35 cellular contexts compared by ENCODE assay signal in the genomic region with DNA sequence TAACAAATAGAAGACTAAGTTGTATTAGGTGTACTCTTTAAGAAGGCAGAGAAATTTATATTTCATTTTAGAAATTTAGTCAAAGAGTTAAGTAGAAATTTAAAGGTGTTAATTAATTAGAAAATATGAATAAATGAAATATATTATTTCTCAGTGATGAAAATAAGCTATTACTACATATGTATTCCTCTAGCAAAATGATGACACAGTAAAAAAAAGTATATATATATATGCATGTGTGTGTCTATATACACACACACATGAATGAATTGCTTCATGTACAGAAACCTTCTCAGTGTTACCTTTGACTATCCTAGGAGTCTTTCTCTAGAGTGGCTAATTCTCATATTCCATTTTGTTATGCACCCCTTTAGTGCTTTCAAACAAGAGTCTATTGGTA. TPM values are rescaled to one million over a fixed set of nuclear protein-coding genes. Genes with fewer than 3 reads are reported as not detected.
"Had no signal": no experiment of that assay in that cellular context is flagged by ENCODE, and none has a peak within 500 bp of the region (broad histone marks: within the 10 kb centered on the region; RNA-seq: fewer than 3 reads in every experiment).

No MANE protein-coding gene starts in this region.

- H3K27ac ChIP-seq: adrenal gland, cardiac muscle cell, VCaP had no signal

- DNase-seq: activated B cell treated with CpG ODN at 0.5 μM for 24 hours; activated CD4-positive, alpha-beta memory T cell treated with anti-CD3 and anti-CD28 coated beads for 36 hours; activated CD4-positive, alpha-beta T cell treated with anti-CD3 and anti-CD28 coated beads for 4 hours; activated CD4-positive, alpha-beta T cell treated with anti-CD3 and anti-CD28 coated beads, Interleukin-2, amount 10 ng/mL, durations not matched to agents 24 days and 14 days; activated CD4-positive, alpha-beta T cell treated with anti-CD3 and anti-CD28 coated beads, Interleukin-2, amount 50 U/mL, for 1 hour; activated CD4-positive, alpha-beta T cell treated with anti-CD3 and anti-CD28 coated beads, Interleukin-2, amount 50 U/mL, for 4 hours; activated CD4-positive, CD25-positive, alpha-beta regulatory T cell treated with anti-CD3 and anti-CD28 coated beads, Interleukin-2, amount 50 U/mL, for 72 hours; activated CD8-positive, alpha-beta memory T cell treated with anti-CD3 and anti-CD28 coated beads, Interleukin-2, amount 50 U/mL, for 4 hours; activated CD8-positive, alpha-beta T cell treated with anti-CD3 and anti-CD28 coated beads for 36 hours; activated effector memory CD4-positive, alpha-beta T cell treated with anti-CD3 and anti-CD28 coated beads, Interleukin-2, amount 50 U/mL, for 16 hours; activated gamma-delta T cell treated with Interleukin-2 at 50 U/mL for 16 hours; activated naive CD4-positive, alpha-beta T cell; activated naive CD4-positive, alpha-beta T cell treated with anti-CD3 and anti-CD28 coated beads for 36 hours; activated naive CD4-positive, alpha-beta T cell treated with anti-CD3 and anti-CD28 coated beads, Interleukin-2, amount 50 U/mL, for 16 hours; activated naive CD8-positive, alpha-beta T cell treated with anti-CD3 and anti-CD28 coated beads for 36 hours; activated T-cell treated with anti-CD3 and anti-CD28 coated beads for 4 hours; activated T-cell treated with anti-CD3 and anti-CD28 coated beads, Interleukin-2, amount 50 U/mL, for 1 hour; activated T-cell treated with anti-CD3 and anti-CD28 coated beads, Interleukin-2, amount 50 U/mL, for 4 hours; activated T-cell treated with anti-CD3 and anti-CD28 coated beads, Interleukin-2, amount 50 U/mL, for 72 hours; adrenal gland; amniotic stem cell; aorta; caudate nucleus; cerebellar nuclear complex; T-helper 1 cell; T-helper 2 cell; T-helper 9 cell had no signal

- H3K4me3 ChIP-seq: adrenal gland, cardiac muscle cell had no signal

- H3K27me3 ChIP-seq: adrenal gland, cardiac muscle cell had no signal

- FAIRE-seq: bronchial epithelial cell, TTC549 had no signal

- H3K9me3 ChIP-seq: adrenal gland had no signal

- ATAC-seq: activated CD8-positive, alpha-beta T cell treated with anti-CD3 and anti-CD28 coated beads for 36 hours; activated naive CD4-positive, alpha-beta T cell treated with anti-CD3 and anti-CD28 coated beads, Interleukin-2, amount 50 U/mL, for 72 hours; activated T-cell treated with anti-CD3 and anti-CD28 coated beads, Interleukin-2, amount 50 U/mL, for 4 hours; activated T-cell treated with anti-CD3 and anti-CD28 coated beads, Interleukin-2, amount 50 U/mL, for 72 hours; activated T-helper 17 cell treated with anti-CD3 and anti-CD28 coated beads, Interleukin-2, amount 50 U/mL, for 72 hours had no signal

RNA-seq across cellular contexts. Expression of gene LYVE1, which starts 35.1 kb away (rescaled TPM):
- total RNA-seq: activated B cell treated with CpG ODN at 0.5 μM for 24 hours; activated CD4-positive, alpha-beta memory T cell treated with anti-CD3 and anti-CD28 coated beads for 36 hours; activated CD4-positive, alpha-beta T cell treated with anti-CD3 and anti-CD28 coated beads, Interleukin-2, amount 10 ng/mL, durations not matched to agents 24 days and 14 days; activated CD8-positive, alpha-beta memory T cell treated with anti-CD3 and anti-CD28 coated beads for 36 hours; activated CD8-positive, alpha-beta T cell treated with anti-CD3 and anti-CD28 coated beads for 36 hours; activated naive CD4-positive, alpha-beta T cell treated with anti-CD3 and anti-CD28 coated beads for 36 hours; activated naive CD4-positive, alpha-beta T cell treated with anti-CD3 and anti-CD28 coated beads, Interleukin-2, amount 50 U/mL, for 72 hours; activated naive CD8-positive, alpha-beta T cell treated with anti-CD3 and anti-CD28 coated beads for 36 hours; activated T-cell treated with anti-CD3 and anti-CD28 coated beads, Interleukin-2, amount 50 U/mL, for 72 hours; activated T-helper 1 cell treated with anti-CD3 and anti-CD28 coated beads, Interleukin-12 subunit alpha, Interleukin-12 subunit beta, Interleukin-2, Interleukin-4 antibody, amounts not matched to agents 30 ng/mL and 10 ng/mL and 1 ng/mL, durations not matched to agents 14 hours and 24 hours and 36 hours; activated T-helper 17 cell treated with anti-CD3 and anti-CD28 coated beads, Interleukin-2, amount 50 U/mL, for 72 hours; bronchial epithelial cell; cardiac muscle cell had no signal
- polyA plus RNA-seq: cardiac muscle cell had no signal
